Comparison of ENCODE assay signal across 1 cellular context in the genomic region with DNA sequence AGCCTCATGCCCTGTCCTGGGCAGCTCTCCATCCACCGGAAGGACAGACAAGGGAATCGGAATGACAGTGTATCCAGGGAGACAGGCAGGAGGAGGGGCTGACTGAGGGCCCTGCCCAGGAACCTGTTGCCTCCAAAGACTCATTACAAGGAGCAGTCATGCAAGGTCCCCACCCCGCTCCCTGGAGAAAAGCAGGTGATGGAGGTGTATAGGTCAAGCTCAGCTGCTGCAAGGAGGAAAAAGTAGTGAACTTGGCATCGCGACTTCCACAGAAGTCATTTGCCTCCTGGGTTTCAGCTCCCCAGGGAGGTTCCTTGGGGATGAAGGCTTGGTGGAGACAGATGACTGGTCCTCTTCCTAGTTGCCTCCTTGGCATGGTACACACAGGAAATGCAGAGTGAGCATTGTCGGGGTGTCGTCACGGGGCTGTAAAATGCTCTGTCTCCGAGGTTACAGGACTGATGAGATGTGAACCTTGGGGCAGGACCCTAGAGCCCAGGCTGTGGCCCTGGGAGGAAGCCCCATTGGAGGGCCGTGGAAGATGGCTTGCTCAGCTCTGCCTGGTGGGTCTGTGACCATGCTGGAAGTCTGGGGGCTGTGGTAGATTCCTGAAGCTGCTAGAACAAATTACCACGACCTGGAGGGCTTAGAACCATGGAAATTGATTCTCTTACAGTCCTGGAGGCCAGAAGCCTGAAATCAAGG.
TF ChIP-seq lines count a peak whose summit lies in the region.

No MANE protein-coding gene starts in this region.

TF ChIP-seq in H1, 55 proteins besides CTCF, POLR2A, EP300 and RAD21 (continued from another document):
- TF ChIP-seq, protein P1, sequence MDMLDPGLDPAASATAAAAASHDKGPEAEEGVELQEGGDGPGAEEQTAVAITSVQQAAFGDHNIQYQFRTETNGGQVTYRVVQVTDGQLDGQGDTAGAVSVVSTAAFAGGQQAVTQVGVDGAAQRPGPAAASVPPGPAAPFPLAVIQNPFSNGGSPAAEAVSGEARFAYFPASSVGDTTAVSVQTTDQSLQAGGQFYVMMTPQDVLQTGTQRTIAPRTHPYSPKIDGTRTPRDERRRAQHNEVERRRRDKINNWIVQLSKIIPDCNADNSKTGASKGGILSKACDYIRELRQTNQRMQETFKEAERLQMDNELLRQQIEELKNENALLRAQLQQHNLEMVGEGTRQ (IDR thresholded peaks at IDR 0.05; ENCODE audit: low read length): no peak
- TF ChIP-seq GABPA (IDR thresholded peaks at IDR 0.05; ENCODE audit: borderline replicate concordance, insufficient read depth, low read length) (no peak), TAF1 (IDR thresholded peaks at IDR 0.05; ENCODE audit: low read depth, low read length) (no peak), RFX5 (IDR thresholded peaks at IDR 0.05; ENCODE audit: borderline replicate concordance, low read depth, low read length) (no peak), SP2 (IDR thresholded peaks at IDR 0.05; ENCODE audit: low read length) (no peak), ZNF274 (IDR thresholded peaks at IDR 0.05; ENCODE audit: borderline replicate concordance, extremely low read depth, low read length) (no peak), KDM4A (IDR thresholded peaks at IDR 0.05; ENCODE audit: low read depth, low read length, severe bottlenecking) (no peak), HDAC2 (IDR thresholded peaks at IDR 0.05; ENCODE audit: borderline replicate concordance in 1 of 2, low read depth in 2 of 2, low read length in 2 of 2) (no peak), SRF (IDR thresholded peaks at IDR 0.05; ENCODE audit: low read depth, low read length) (no peak), SIX5 (IDR thresholded peaks at IDR 0.05; ENCODE audit: low read depth, low read length) (no peak), BRCA1 (IDR thresholded peaks at IDR 0.05; ENCODE audit: low read depth, low read length) (no peak), RNF2 (IDR thresholded peaks at IDR 0.05; ENCODE audit: borderline replicate concordance, low read depth, low read length, missing control alignments, poor library complexity, severe bottlenecking) (no peak), ASH2L (IDR thresholded peaks at IDR 0.05; ENCODE audit: low read length) (no peak), CBX8 (IDR thresholded peaks at IDR 0.05; ENCODE audit: borderline replicate concordance, low read depth, low read length) (no peak), KDM1A (IDR thresholded peaks at IDR 0.05; ENCODE audit: borderline replicate concordance, low read length) (no peak), TEAD4 (IDR thresholded peaks at IDR 0.05; ENCODE audit: low read depth, low read length) (no peak), SP1 (IDR thresholded peaks at IDR 0.05; ENCODE audit: low read depth, low read length) (no peak)
- TF ChIP-seq, protein P2, sequence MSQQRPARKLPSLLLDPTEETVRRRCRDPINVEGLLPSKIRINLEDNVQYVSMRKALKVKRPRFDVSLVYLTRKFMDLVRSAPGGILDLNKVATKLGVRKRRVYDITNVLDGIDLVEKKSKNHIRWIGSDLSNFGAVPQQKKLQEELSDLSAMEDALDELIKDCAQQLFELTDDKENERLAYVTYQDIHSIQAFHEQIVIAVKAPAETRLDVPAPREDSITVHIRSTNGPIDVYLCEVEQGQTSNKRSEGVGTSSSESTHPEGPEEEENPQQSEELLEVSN (IDR thresholded peaks at IDR 0.05): no peak
TF ChIP-seq in H1: peak in this region for 0.
